ENCODE assay signal across 19 cellular contexts in genomic region chr3:102000620-102001209, GRCh38.
DNase-seq lines count a peak whose midpoint lies in the region; TF ChIP-seq lines count a peak whose summit lies in the region.
"Had no signal": no experiment of that assay in that cellular context is flagged by ENCODE, and none has a peak within 500 bp of the region (broad histone marks: within the 10 kb centered on the region; RNA-seq: fewer than 3 reads in every experiment).

No MANE protein-coding gene starts in this region.

- no peak for TF ChIP-seq POLR2A in suprapubic skin (IDR thresholded peaks at IDR 0.05)

- POLR2A ChIA-PET in HEK293 (lab: Yijun Ruan, JAX): no interaction called here

- H3K4me3 ChIP-seq in HEK293 (ENCODE audit: low read depth, low read length) (no peak overlapping the region), suprapubic skin (no peak overlapping the region)
- H3K4me3 ChIP-seq: GM23248, MG63 had no signal

- TF ChIP-seq EP300 in suprapubic skin (IDR thresholded peaks at IDR 0.05): no peak

- H3K4me1 ChIP-seq in HEK293 (ENCODE audit: control insufficient read depth, insufficient read depth, low read length) (no peaks in the 10 kb centered on the region), suprapubic skin (peaks cover 20% of the 10 kb centered on the region)

- no peaks in the 10 kb centered on the region for H3K27me3 ChIP-seq in suprapubic skin
- H3K27me3 ChIP-seq: MG63 had no signal

- TF ChIP-seq CTCF in HEK293 (tag by site-specific recombination; IDR thresholded peaks at IDR 0.05) (no peak), suprapubic skin (IDR thresholded peaks at IDR 0.05) (no peak)

- DNase-seq in MV-4-11 (lab: John Stamatoyannopoulos, UW): peak; percentile 4
- DNase-seq in epithelial cell of prostate (ENCODE audit: low read depth, low spot score): no peak
- no peak for DNase-seq in suprapubic skin (ENCODE audit: low spot score in 2 of 2)
- DNase-seq in activated CD4-positive, alpha-beta T cell treated with anti-CD3 and anti-CD28 coated beads, Interleukin-2, amount 50 U/mL, for 1 hour: no peak
- DNase-seq in NCI-H345 treated with DMSO at 0.1 percent for 48 hours (lab: John Stamatoyannopoulos, UW; ENCODE audit: unreplicated experiment): no peak
- no peak for DNase-seq in activated CD4-positive, CD25-positive, alpha-beta regulatory T cell treated with anti-CD3 and anti-CD28 coated beads, Interleukin-2, amount 50 U/mL, for 72 hours
- DNase-seq: C1 segment of cervical spinal cord; GM23248; HCEC 1CT; Kasumi-1; MG63; NCI-H1092 treated with DMSO at 0.1 percent for 48 hours; NCI-H2081; NCI-H2171 treated with DMSO at 0.1 percent for 48 hours; NCI-H748 treated with DMSO at 0.1 percent for 48 hours; NK-92 treated with Interleukin-12 subunit alpha and Interleukin-12 subunit beta, amount 100 ng/mL, for 24 hours; SIG-M5 had no signal

- H3K27ac ChIP-seq in HEK293 (ENCODE audit: extremely low read depth, low read depth, low read length) (no peak overlapping the region), epithelial cell of prostate (peak overlapping the region; percentile 15), suprapubic skin (peak overlapping the region; percentile 34)
- H3K27ac ChIP-seq: GM23248, RWPE1 had no signal

- CTCF ChIA-PET in HEK293 (lab: Yijun Ruan, JAX): no interaction called here

- 61% methylated on average over 3 of the region's 3 CpGs for WGBS in suprapubic skin

- H3K9me3 ChIP-seq in HEK293 (ENCODE audit: control insufficient read depth, insufficient read depth, low read depth, low read length) (no peaks in the 10 kb centered on the region), suprapubic skin (no peaks in the 10 kb centered on the region)
- H3K9me3 ChIP-seq: MG63 had no signal

- no peaks in the 10 kb centered on the region for H3K36me3 ChIP-seq in HEK293 (ENCODE audit: control insufficient read depth in 2 of 2, insufficient read depth in 1 of 2, low read length in 2 of 2)
- H3K36me3 ChIP-seq in suprapubic skin: no peaks in the 10 kb centered on the region
- H3K36me3 ChIP-seq: MG63 had no signal

TF ChIP-seq in HEK293, 187 proteins besides CTCF, POLR2A, EP300 and RAD21:
- TF ChIP-seq PRDM4 (tag by site-specific recombination; IDR thresholded peaks at IDR 0.05) (no peak), MZF1 (tag by site-specific recombination; IDR thresholded peaks at IDR 0.05; ENCODE audit: borderline replicate concordance) (peak; percentile 54; the same call in 1 of the 2 replicates), ZBTB6 (tag by site-specific recombination; IDR thresholded peaks at IDR 0.05) (peak; percentile 79), OSR2 (tag by site-specific recombination; IDR thresholded peaks at IDR 0.05) (peak; percentile 76), ZBTB8A (tag by site-specific recombination; IDR thresholded peaks at IDR 0.05) (0 out of 2 replicates have a peak, but pooled peaks have one; percentile 24), ZNF530 (tag by site-specific recombination; IDR thresholded peaks at IDR 0.05; ENCODE audit: low read depth) (no peak)
